Comparison of ENCODE assay signal across 8 cellular contexts in genomic region chr1:219189021-219189824, GRCh38. TPM values are rescaled to one million over a fixed set of nuclear protein-coding genes. Genes with fewer than 3 reads are reported as not detected.
DNase-seq lines count a peak whose midpoint lies in the region; ATAC-seq lines count a peak whose summit lies in the region.

No MANE protein-coding gene starts in this region.

- peak; percentile 69 for ATAC-seq in HG02973 (IDR thresholded peaks at IDR 0.05; ENCODE audit: unreplicated experiment)

- no peak for DNase-seq in activated naive CD4-positive, alpha-beta T cell treated with anti-CD3 and anti-CD28 coated beads for 36 hours
- no peak for DNase-seq in activated naive CD4-positive, alpha-beta T cell (lab: John Stamatoyannopoulos, UW)
- no peak for DNase-seq in activated T-helper 1 cell treated with anti-CD3 and anti-CD28 coated beads, Interleukin-12 subunit alpha, Interleukin-12 subunit beta, Interleukin-2, Interleukin-4 antibody, amounts not matched to agents 30 ng/mL and 10 ng/mL and 1 ng/mL, durations not matched to agents 14 hours and 24 hours and 36 hours (ENCODE audit: low spot score)
- DNase-seq in kidney glomerular epithelial cell (lab: John Stamatoyannopoulos, UW) (peak; percentile 70), RKO (ENCODE audit: low spot score) (no peak), COR-L47 (lab: John Stamatoyannopoulos, UW) (no peak)
- DNase-seq in activated CD4-positive, alpha-beta T cell treated with anti-CD3 and anti-CD28 coated beads, Interleukin-2, amount 50 U/mL, for 1 hour = no peak

- H3K9me3 Mint-ChIP-seq in activated naive CD4-positive, alpha-beta T cell treated with anti-CD3 and anti-CD28 coated beads for 36 hours = no peaks in the 10 kb centered on the region
- H3K9me3 Mint-ChIP-seq in activated T-helper 1 cell treated with anti-CD3 and anti-CD28 coated beads, Interleukin-12 subunit alpha, Interleukin-12 subunit beta, Interleukin-2, Interleukin-4 antibody, amounts not matched to agents 30 ng/mL and 10 ng/mL and 1 ng/mL, durations not matched to agents 14 hours and 24 hours and 36 hours = no peaks in the 10 kb centered on the region

- no peaks in the 10 kb centered on the region for H3K27me3 Mint-ChIP-seq in activated naive CD4-positive, alpha-beta T cell treated with anti-CD3 and anti-CD28 coated beads for 36 hours (ENCODE audit: low read depth)
- H3K27me3 Mint-ChIP-seq in activated T-helper 1 cell treated with anti-CD3 and anti-CD28 coated beads, Interleukin-12 subunit alpha, Interleukin-12 subunit beta, Interleukin-2, Interleukin-4 antibody, amounts not matched to agents 30 ng/mL and 10 ng/mL and 1 ng/mL, durations not matched to agents 14 hours and 24 hours and 36 hours (ENCODE audit: insufficient read depth) = no peaks in the 10 kb centered on the region

- H3K36me3 Mint-ChIP-seq in activated naive CD4-positive, alpha-beta T cell treated with anti-CD3 and anti-CD28 coated beads for 36 hours (ENCODE audit: low read depth) = peaks cover 19% of the 10 kb centered on the region
- peaks cover 13% of the 10 kb centered on the region for H3K36me3 Mint-ChIP-seq in activated T-helper 1 cell treated with anti-CD3 and anti-CD28 coated beads, Interleukin-12 subunit alpha, Interleukin-12 subunit beta, Interleukin-2, Interleukin-4 antibody, amounts not matched to agents 30 ng/mL and 10 ng/mL and 1 ng/mL, durations not matched to agents 14 hours and 24 hours and 36 hours (ENCODE audit: low read depth)

- H3K27ac Mint-ChIP-seq in activated naive CD4-positive, alpha-beta T cell treated with anti-CD3 and anti-CD28 coated beads for 36 hours = peak overlapping the region; percentile 43
- H3K27ac Mint-ChIP-seq in activated T-helper 1 cell treated with anti-CD3 and anti-CD28 coated beads, Interleukin-12 subunit alpha, Interleukin-12 subunit beta, Interleukin-2, Interleukin-4 antibody, amounts not matched to agents 30 ng/mL and 10 ng/mL and 1 ng/mL, durations not matched to agents 14 hours and 24 hours and 36 hours = peak overlapping the region; percentile 48

- peaks cover 32% of the 10 kb centered on the region for H3K4me1 Mint-ChIP-seq in activated naive CD4-positive, alpha-beta T cell treated with anti-CD3 and anti-CD28 coated beads for 36 hours (ENCODE audit: low read depth)
- peaks cover 28% of the 10 kb centered on the region for H3K4me1 Mint-ChIP-seq in activated T-helper 1 cell treated with anti-CD3 and anti-CD28 coated beads, Interleukin-12 subunit alpha, Interleukin-12 subunit beta, Interleukin-2, Interleukin-4 antibody, amounts not matched to agents 30 ng/mL and 10 ng/mL and 1 ng/mL, durations not matched to agents 14 hours and 24 hours and 36 hours (ENCODE audit: low read depth)

- CTCF ChIA-PET in activated naive CD4-positive, alpha-beta T cell treated with anti-CD3 and anti-CD28 coated beads for 36 hours (lab: Charles Lee) = interaction anchor here (1.0 to 2.5 kb wide), 5 partner anchors 13 to 244 kb away, joined by 3 to 10 read pairs (median 4); partner anchors contain the start of gene LYPLAL1

- intact Hi-C loops in activated naive CD4-positive, alpha-beta T cell treated with anti-CD3 and anti-CD28 coated beads for 36 hours (cut with micrococcal nuclease) = loop anchor here (1.0 to 5.0 kb wide), 8 partner anchors 15 to 1707 kb away; partner anchors contain the start of genes IARS2 and RRP15
- intact Hi-C loops in activated T-helper 1 cell treated with anti-CD3 and anti-CD28 coated beads, Interleukin-12 subunit alpha, Interleukin-12 subunit beta, Interleukin-2, Interleukin-4 antibody, amounts not matched to agents 30 ng/mL and 10 ng/mL and 1 ng/mL, durations not matched to agents 14 hours and 24 hours and 36 hours (cut with micrococcal nuclease) = loop anchor here (1.0 kb wide), 2 partner anchors 15 to 136 kb away; no protein-coding TSS in a partner anchor

- no peak overlapping the region for H3K4me3 Mint-ChIP-seq in activated naive CD4-positive, alpha-beta T cell treated with anti-CD3 and anti-CD28 coated beads for 36 hours
- peak overlapping the region; percentile 22 for H3K4me3 Mint-ChIP-seq in activated T-helper 1 cell treated with anti-CD3 and anti-CD28 coated beads, Interleukin-12 subunit alpha, Interleukin-12 subunit beta, Interleukin-2, Interleukin-4 antibody, amounts not matched to agents 30 ng/mL and 10 ng/mL and 1 ng/mL, durations not matched to agents 14 hours and 24 hours and 36 hours

RNA-seq across cellular contexts. Expression of gene LYPLAL1, which starts 15.5 kb away (rescaled TPM):
- total RNA-seq in activated naive CD4-positive, alpha-beta T cell treated with anti-CD3 and anti-CD28 coated beads for 36 hours = 10 to 100 TPM; 19.9 to 21.8 TPM
- 18.4 and 19.1 TPM in 2 replicates for total RNA-seq in activated T-helper 1 cell treated with anti-CD3 and anti-CD28 coated beads, Interleukin-12 subunit alpha, Interleukin-12 subunit beta, Interleukin-2, Interleukin-4 antibody, amounts not matched to agents 30 ng/mL and 10 ng/mL and 1 ng/mL, durations not matched to agents 14 hours and 24 hours and 36 hours
